8 cellular contexts compared by ENCODE assay signal in the genomic region with DNA sequence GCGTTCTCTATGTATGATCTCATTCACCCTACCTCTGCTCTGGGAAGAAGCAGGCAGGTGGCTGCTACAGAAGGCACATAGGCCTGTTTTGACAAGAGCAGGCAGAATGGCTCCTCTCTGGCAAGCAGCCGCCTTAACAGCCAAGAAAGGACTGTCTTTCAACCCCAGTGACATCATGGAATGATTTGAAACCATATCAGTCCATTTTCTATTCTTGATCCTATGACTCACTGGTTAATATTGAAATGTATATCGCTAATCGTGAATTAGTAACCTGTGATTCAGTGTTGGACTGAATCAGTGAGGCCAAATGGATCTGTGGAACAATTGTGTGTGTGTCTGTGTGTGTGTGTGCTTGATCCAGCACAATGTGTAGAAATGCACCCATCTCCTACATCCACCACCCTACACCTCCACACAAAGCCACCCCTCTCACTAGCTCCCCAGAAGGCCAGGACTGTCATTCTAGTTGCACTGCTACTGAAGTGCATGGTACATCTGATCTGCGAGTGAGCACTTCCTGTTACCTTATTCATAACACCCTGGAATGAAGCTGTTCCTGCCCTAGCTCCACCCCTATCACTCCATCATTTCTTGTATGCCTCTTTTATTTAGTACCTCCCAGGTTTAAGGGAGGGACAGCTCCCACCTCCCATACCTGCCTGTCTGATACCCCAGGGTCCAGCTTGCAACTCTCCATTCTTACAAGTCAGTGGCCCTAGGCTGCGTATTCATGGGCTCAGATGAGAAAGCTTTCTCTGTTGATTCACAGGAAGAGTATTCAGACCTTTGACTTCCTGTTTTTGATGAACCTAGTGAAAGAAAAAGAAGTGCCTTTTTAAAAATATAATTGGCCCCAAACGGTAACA.
DNase-seq lines count a peak whose midpoint lies in the region; ATAC-seq and TF ChIP-seq lines count a peak whose summit lies in the region.

No MANE protein-coding gene starts in this region.

- no peak overlapping the region for H3K27ac ChIP-seq in prostate gland

- H3K4me1 Mint-ChIP-seq in memory B cell, result peaks cover 35% of the 10 kb centered on the region

- peaks cover 2% of the 10 kb centered on the region for H3K36me3 Mint-ChIP-seq in memory B cell

- in situ Hi-C loops in GM13977 (cut with MboI; ENCODE audit: low pct_unique_long_range_greater_than_20kb, low sequenced_read_pairs, unreplicated experiment), result no loop called here

- H3K4me1 ChIP-seq in prostate gland (replicated peaks), result no peaks in the 10 kb centered on the region

- H3K27me3 ChIP-seq in MG63 (no peaks in the 10 kb centered on the region), prostate gland (replicated peaks; ENCODE audit: insufficient read depth) (no peaks in the 10 kb centered on the region)

- TF ChIP-seq POLR2A in prostate gland (IDR thresholded peaks at IDR 0.05), result no peak

- H3K9me3 Mint-ChIP-seq in memory B cell, result peaks cover 2% of the 10 kb centered on the region

- peak overlapping the region; percentile 84 for H3K27ac Mint-ChIP-seq in memory B cell

- 56% methylated on average over 7 of the region's 7 CpGs for WGBS in prostate gland

- H3K4me3 Mint-ChIP-seq in memory B cell, result peak overlapping the region; percentile 70

- TF ChIP-seq CTCF in GM13977 (IDR thresholded peaks at IDR 0.05; ENCODE audit: extremely low read depth, insufficient read depth, missing control alignments) (no peak), prostate gland (IDR thresholded peaks at IDR 0.05) (no peak)

- intact Hi-C loops in prostate gland (cut with DNase I), result no loop called here

- no peak overlapping the region for H3K4me3 ChIP-seq in MG63
- H3K4me3 ChIP-seq in prostate gland, result no peak overlapping the region

- DNase-seq in GM13977 (ENCODE audit: low spot score) (peak; percentile 33), MG63 (peak; percentile 8), memory B cell (ENCODE audit: low spot score in 2 of 2) (peak; percentile 7 to 25), prostate gland (ENCODE audit: low spot score) (no peak), foreskin melanocyte (no peak), NCI-H524 (lab: John Stamatoyannopoulos, UW) (no peak)
- DNase-seq in activated naive CD4-positive, alpha-beta T cell treated with Interleukin-2 at 50 U/mL for 16 hours, result peak; percentile 43

- H3K27me3 Mint-ChIP-seq in memory B cell, result no peaks in the 10 kb centered on the region

- peak; percentile 52 for ATAC-seq in GM21723 (IDR thresholded peaks at IDR 0.05; ENCODE audit: unreplicated experiment)
- peak; percentile 78 for ATAC-seq in memory B cell (ENCODE audit: low read depth)

- no peaks in the 10 kb centered on the region for H3K36me3 ChIP-seq in MG63
- H3K36me3 ChIP-seq in prostate gland, result no peaks in the 10 kb centered on the region

- H3K9me3 ChIP-seq in MG63 (no peaks in the 10 kb centered on the region), prostate gland (no peaks in the 10 kb centered on the region)

Comparison
In these comparisons a context has a peak if more than half of its experiments do, and no peak if none do; other contexts are left out.
1. DNase-seq: peak in GM13977 (single experiment), MG63 (single experiment), activated naive CD4-positive, alpha-beta T cell treated with Interleukin-2 at 50 U/mL for 16 hours (single experiment) and memory B cell (2 of 2); none in prostate gland (single experiment), foreskin melanocyte (single experiment) and NCI-H524 (0 of 2).